Comparison of ENCODE assay signal across 8 cellular contexts in genomic region chr3:58063424-58063823, GRCh38. TPM values are rescaled to one million over a fixed set of nuclear protein-coding genes. Genes with fewer than 3 reads are reported as not detected.
DNase-seq lines count a peak whose midpoint lies in the region; ATAC-seq, FAIRE-seq and TF ChIP-seq lines count a peak whose summit lies in the region.

No MANE protein-coding gene starts in this region.

- H3K36me3 ChIP-seq in HEK293 (ENCODE audit: control insufficient read depth in 2 of 2, insufficient read depth in 1 of 2, low read length in 2 of 2) = no peaks in the 10 kb centered on the region
- H3K36me3 ChIP-seq in SJSA1 = peaks cover 29% of the 10 kb centered on the region
- no peaks in the 10 kb centered on the region for H3K36me3 ChIP-seq in esophagus squamous epithelium
- H3K36me3 ChIP-seq in stomach = no peaks in the 10 kb centered on the region

- H3K4me1 ChIP-seq in HEK293 (ENCODE audit: control insufficient read depth, insufficient read depth, low read length) (peaks cover 12% of the 10 kb centered on the region; the same call in 1 of the 2 replicates), SJSA1 (replicated peaks) (peaks cover 96% of the 10 kb centered on the region), esophagus squamous epithelium (peaks cover 7 to 90% (median 42%) of the 10 kb centered on the region in 3 donors), stomach (peaks cover 40 to 98% (median 77%) of the 10 kb centered on the region in 4 donors)

- TF ChIP-seq CTCF in HEK293 (tag by site-specific recombination; IDR thresholded peaks at IDR 0.05) (no peak), esophagus squamous epithelium (IDR thresholded peaks at IDR 0.05) (no peak), stomach (IDR thresholded peaks at IDR 0.05) (no peak)

- POLR2A ChIA-PET in HEK293 (lab: Yijun Ruan, JAX) = no interaction called here

- intact Hi-C loops in esophagus squamous epithelium (cut with DNase I) = no loop called here
- intact Hi-C loops in stomach (cut with DNase I; ENCODE audit: low total_unique reads) = no loop called here

- H3K9me3 ChIP-seq in HEK293 (ENCODE audit: control insufficient read depth, insufficient read depth, low read depth, low read length) = no peaks in the 10 kb centered on the region
- no peaks in the 10 kb centered on the region for H3K9me3 ChIP-seq in SJSA1 (replicated peaks)
- H3K9me3 ChIP-seq in esophagus squamous epithelium = no peaks in the 10 kb centered on the region
- no peaks in the 10 kb centered on the region for H3K9me3 ChIP-seq in stomach

- ATAC-seq in GM18517 (IDR thresholded peaks at IDR 0.05; ENCODE audit: unreplicated experiment) = no peak
- ATAC-seq in HG03521 (IDR thresholded peaks at IDR 0.05; ENCODE audit: unreplicated experiment) = no peak
- ATAC-seq in GM21381 (IDR thresholded peaks at IDR 0.05; ENCODE audit: unreplicated experiment) = no peak

- DNase-seq in SJSA1 (ENCODE audit: low read depth in 1 of 2, low spot score in 2 of 2) (peak in 1 of 2 experiments; percentile 67), esophagus squamous epithelium (lab: John Stamatoyannopoulos, UW) (no peak), stomach (peak; percentile 38), H54 (ENCODE audit: insufficient read length, low spot score) (no peak)

- H3K4me3 ChIP-seq in HEK293 (ENCODE audit: low read depth, low read length) (no peak overlapping the region), SJSA1 (no peak overlapping the region), esophagus squamous epithelium (no peak overlapping the region), stomach (no peak overlapping the region)

- CTCF ChIA-PET in HEK293 (lab: Yijun Ruan, JAX) = interaction anchor here (0.6 to 1.0 kb wide), 2 partner anchors 10 to 65 kb away, joined by 3 to 4 read pairs; no protein-coding TSS in a partner anchor

- H3K27me3 ChIP-seq in SJSA1 (replicated peaks) (no peaks in the 10 kb centered on the region), esophagus squamous epithelium (no peaks in the 10 kb centered on the region), stomach (no peaks in the 10 kb centered on the region)

- no peak overlapping the region for H3K27ac ChIP-seq in HEK293 (ENCODE audit: extremely low read depth, low read depth, low read length)
- peak overlapping the region; percentile 22; the same call in 1 of the 2 replicates for H3K27ac ChIP-seq in SJSA1
- H3K27ac ChIP-seq in esophagus squamous epithelium = peak overlapping the region; percentile 43 to 83 (median 71)
- H3K27ac ChIP-seq in stomach = peak overlapping the region in 4 of 5 donors; percentile 56 to 80 (median 78)

- no peak for TF ChIP-seq EP300 in stomach (IDR thresholded peaks at IDR 0.05)

- no peak for TF ChIP-seq POLR2A in esophagus squamous epithelium (IDR thresholded peaks at IDR 0.05)
- TF ChIP-seq POLR2A in stomach (IDR thresholded peaks at IDR 0.05) = no peak
- TF ChIP-seq POLR2A in H54 (IDR thresholded peaks at IDR 0.05; ENCODE audit: low read depth, low read length) = no peak

- WGBS in esophagus squamous epithelium, 2 donors = 57 to 59% methylated on average over 2 of the region's 2 CpGs
- WGBS in stomach, 5 donors = 49 to 79% (median 63%) methylated on average over 2 of the region's 2 CpGs

- FAIRE-seq in H54 (lab: Jason Lieb, UNC) = no peak

TF ChIP-seq in HEK293, 187 proteins besides CTCF, POLR2A, EP300 and RAD21 (continues in another document):
- TF ChIP-seq ZNF629 (tag by site-specific recombination; IDR thresholded peaks at IDR 0.05) = no peak
- TF ChIP-seq ZNF664 (tag by site-specific recombination; IDR thresholded peaks at IDR 0.05) = peak; percentile 76; the same call in 1 of the 2 replicates
- TF ChIP-seq ZBTB6 (tag by site-specific recombination; IDR thresholded peaks at IDR 0.05) = no peak
- TF ChIP-seq AEBP2 (tag by site-specific recombination; IDR thresholded peaks at IDR 0.05; ENCODE audit: borderline replicate concordance) = no peak
- TF ChIP-seq ZSCAN23 (tag by site-specific recombination; IDR thresholded peaks at IDR 0.05) = no peak
- TF ChIP-seq KLF10 (tag by site-specific recombination; IDR thresholded peaks at IDR 0.05) = no peak
- TF ChIP-seq PRDM10 (tag by site-specific recombination; IDR thresholded peaks at IDR 0.05) = peak; percentile 83
- TF ChIP-seq ZNF544 (tag by site-specific recombination; IDR thresholded peaks at IDR 0.05) = no peak
- TF ChIP-seq PATZ1 (tag by site-specific recombination; IDR thresholded peaks at IDR 0.05) = no peak

RNA-seq across cellular contexts. Expression of gene FLNB, which starts 55.2 kb away (rescaled TPM):
- total RNA-seq in SJSA1 (2014; rRNA removed; shearing (Covaris generic)) = 130 and 207 TPM in 2 replicates
- total RNA-seq in esophagus squamous epithelium (10 to 100 TPM; 65.4 to 77.0 (median 71.5) TPM), stomach (100 to 1,000 TPM in 3 of 5 donors, 10 to 100 TPM in 2; 51.3 to 204 (median 112) TPM)
- polyA plus RNA-seq in stomach = 10 to 100 TPM; 38.2 to 76.2 (median 45.1) TPM
